32 cellular contexts compared by ENCODE assay signal in genomic region chr1:52593495-52593894, GRCh38. TPM values are rescaled to one million over a fixed set of nuclear protein-coding genes. Genes with fewer than 3 reads are reported as not detected.
"Had no signal": no experiment of that assay in that cellular context is flagged by ENCODE, and none has a peak within 500 bp of the region (broad histone marks: within the 10 kb centered on the region; RNA-seq: fewer than 3 reads in every experiment).

No MANE protein-coding gene starts in this region.

- H3K4me3 ChIP-seq: adrenal gland, ascending aorta, hepatocyte, left lung, lung, stomach, suprapubic skin, tibial nerve had no signal

- H2AFZ ChIP-seq: hepatocyte had no signal

- ATAC-seq: activated CD8-positive, alpha-beta T cell treated with anti-CD3 and anti-CD28 coated beads for 36 hours; activated naive CD4-positive, alpha-beta T cell treated with anti-CD3 and anti-CD28 coated beads, Interleukin-2, amount 50 U/mL, for 72 hours; left lung; natural killer cell; stimulated activated effector memory CD8-positive, alpha-beta T cell treated with anti-CD3 and anti-CD28 coated beads, Interleukin-12 subunit alpha, Interleukin-12 subunit beta, amount 100 ng/mL, for 72 hours had no signal

- H3K9me3 Mint-ChIP-seq: activated CD4-positive, alpha-beta T cell treated with anti-CD3 and anti-CD28 coated beads, Interleukin-2, amount 10 ng/mL, durations not matched to agents 7 days and 5 days; activated CD8-positive, alpha-beta T cell treated with anti-CD3 and anti-CD28 coated beads for 36 hours; activated naive CD4-positive, alpha-beta T cell treated with anti-CD3 and anti-CD28 coated beads, Interleukin-2, amount 50 U/mL, for 72 hours; activated T-helper 1 cell treated with anti-CD3 and anti-CD28 coated beads, Interleukin-12 subunit alpha, Interleukin-12 subunit beta, Interleukin-2, Interleukin-4 antibody, amounts not matched to agents 30 ng/mL and 10 ng/mL and 1 ng/mL, durations not matched to agents 14 hours and 24 hours and 36 hours; dendritic cell treated with granulocyte-macrophage colony-stimulating factor and Interleukin-4, amounts not matched to agents 40 ng/mL and 50 ng/mL, for 4 days; mesothelial cell of epicardium; natural killer cell; stimulated activated effector memory CD8-positive, alpha-beta T cell treated with anti-CD3 and anti-CD28 coated beads, Interleukin-12 subunit alpha, Interleukin-12 subunit beta, amount 100 ng/mL, for 72 hours; T-helper 2 cell treated with Interferon-gamma antibody and Interleukin-4, amounts not matched to agents 5 μg/mL and 100 μg/mL, for 36 hours had no signal

- H3K36me3 Mint-ChIP-seq: activated naive CD4-positive, alpha-beta T cell treated with anti-CD3 and anti-CD28 coated beads, Interleukin-2, amount 50 U/mL, for 72 hours; mesothelial cell of epicardium; natural killer cell; stimulated activated effector memory CD8-positive, alpha-beta T cell treated with anti-CD3 and anti-CD28 coated beads, Interleukin-12 subunit alpha, Interleukin-12 subunit beta, amount 100 ng/mL, for 72 hours had no signal

- H3K27me3 ChIP-seq: adrenal gland, ascending aorta, brain microvascular endothelial cell, hepatocyte, left lung, stomach, suprapubic skin, tibial nerve had no signal

- H3K36me3 ChIP-seq: adrenal gland, ascending aorta, brain microvascular endothelial cell, left lung, stomach, suprapubic skin, tibial nerve had no signal

- H3K9me3 ChIP-seq: adrenal gland, ascending aorta, left lung, stomach, suprapubic skin, tibial nerve had no signal

- H3K4me1 ChIP-seq: adrenal gland, ascending aorta, left lung, stomach, suprapubic skin, tibial nerve had no signal

- FAIRE-seq: endometrium had no signal

- H3K4me3 Mint-ChIP-seq: activated CD4-positive, alpha-beta T cell treated with anti-CD3 and anti-CD28 coated beads, Interleukin-2, amount 10 ng/mL, durations not matched to agents 7 days and 5 days; activated CD8-positive, alpha-beta T cell treated with anti-CD3 and anti-CD28 coated beads for 36 hours; activated T-helper 1 cell treated with anti-CD3 and anti-CD28 coated beads, Interleukin-12 subunit alpha, Interleukin-12 subunit beta, Interleukin-2, Interleukin-4 antibody, amounts not matched to agents 30 ng/mL and 10 ng/mL and 1 ng/mL, durations not matched to agents 14 hours and 24 hours and 36 hours; dendritic cell treated with granulocyte-macrophage colony-stimulating factor and Interleukin-4, amounts not matched to agents 40 ng/mL and 50 ng/mL, for 4 days; mesothelial cell of epicardium; natural killer cell; stimulated activated effector memory CD8-positive, alpha-beta T cell treated with anti-CD3 and anti-CD28 coated beads, Interleukin-12 subunit alpha, Interleukin-12 subunit beta, amount 100 ng/mL, for 72 hours; T-helper 2 cell treated with Interferon-gamma antibody and Interleukin-4, amounts not matched to agents 5 μg/mL and 100 μg/mL, for 36 hours had no signal

- H3K4me2 ChIP-seq: hepatocyte had no signal

- H3K79me2 ChIP-seq: hepatocyte had no signal

- H3K4me1 Mint-ChIP-seq: activated CD4-positive, alpha-beta T cell treated with anti-CD3 and anti-CD28 coated beads, Interleukin-2, amount 10 ng/mL, durations not matched to agents 7 days and 5 days; stimulated activated effector memory CD8-positive, alpha-beta T cell treated with anti-CD3 and anti-CD28 coated beads, Interleukin-12 subunit alpha, Interleukin-12 subunit beta, amount 100 ng/mL, for 72 hours had no signal

- H3K27me3 Mint-ChIP-seq: activated CD8-positive, alpha-beta T cell treated with anti-CD3 and anti-CD28 coated beads for 36 hours had no signal

- H3K27ac ChIP-seq: adrenal gland, ascending aorta, brain microvascular endothelial cell, hepatocyte, left lung, stomach, suprapubic skin, tibial nerve, VCaP had no signal

- DNase-seq: activated CD4-positive, alpha-beta T cell treated with anti-CD3 and anti-CD28 coated beads, Interleukin-2, amount 10 ng/mL, durations not matched to agents 7 days and 5 days; activated CD4-positive, CD25-positive, alpha-beta regulatory T cell treated with anti-CD3 and anti-CD28 coated beads, Interleukin-2, amount 50 U/mL, for 72 hours; activated CD8-positive, alpha-beta T cell treated with anti-CD3 and anti-CD28 coated beads for 36 hours; activated gamma-delta T cell treated with Interleukin-2 at 50 U/mL for 16 hours; adrenal gland; brain microvascular endothelial cell; caudate nucleus; effector CD4-positive, alpha-beta T cell; erythroblast; foreskin melanocyte; glutamatergic neuron; kidney glomerular epithelial cell; left lung; natural killer cell; stimulated activated CD4-positive, alpha-beta T cell treated with anti-CD3 and anti-CD28 coated beads, Interleukin-1b, Interleukin-23, amount 100 ng/mL, for 48 hours; stomach had no signal

- H3K27ac Mint-ChIP-seq: activated CD4-positive, alpha-beta T cell treated with anti-CD3 and anti-CD28 coated beads, Interleukin-2, amount 10 ng/mL, durations not matched to agents 7 days and 5 days; activated CD8-positive, alpha-beta T cell treated with anti-CD3 and anti-CD28 coated beads for 36 hours; activated naive CD4-positive, alpha-beta T cell treated with anti-CD3 and anti-CD28 coated beads, Interleukin-2, amount 50 U/mL, for 72 hours; activated T-helper 1 cell treated with anti-CD3 and anti-CD28 coated beads, Interleukin-12 subunit alpha, Interleukin-12 subunit beta, Interleukin-2, Interleukin-4 antibody, amounts not matched to agents 30 ng/mL and 10 ng/mL and 1 ng/mL, durations not matched to agents 14 hours and 24 hours and 36 hours; dendritic cell treated with granulocyte-macrophage colony-stimulating factor and Interleukin-4, amounts not matched to agents 40 ng/mL and 50 ng/mL, for 4 days; mesothelial cell of epicardium; natural killer cell; progenitor cell of endocrine pancreas; stimulated activated effector memory CD8-positive, alpha-beta T cell treated with anti-CD3 and anti-CD28 coated beads, Interleukin-12 subunit alpha, Interleukin-12 subunit beta, amount 100 ng/mL, for 72 hours; T-helper 2 cell treated with Interferon-gamma antibody and Interleukin-4, amounts not matched to agents 5 μg/mL and 100 μg/mL, for 36 hours had no signal

RNA-seq across cellular contexts. Expression of gene SHISAL2A, which starts 39.5 kb away (rescaled TPM):
- total RNA-seq: ascending aorta, osteocyte, suprapubic skin, urinary bladder had no signal
